1 cellular context compared by ENCODE assay signal in genomic region chr21:31198575-31198974, GRCh38.
TF ChIP-seq lines count a peak whose summit lies in the region.

No MANE protein-coding gene starts in this region.

TF ChIP-seq in GM23338, 12 proteins besides CTCF, POLR2A, EP300 and RAD21 (continued from another document):
- no peak for TF ChIP-seq REST (IDR thresholded peaks at IDR 0.05; ENCODE audit: unreplicated experiment)
- TF ChIP-seq NANOG (IDR thresholded peaks at IDR 0.05; ENCODE audit: borderline replicate concordance) = no peak
- TF ChIP-seq JUNB (IDR thresholded peaks at IDR 0.05; ENCODE audit: unreplicated experiment) = no peak
- no peak for TF ChIP-seq ETS1 (IDR thresholded peaks at IDR 0.05)
- no peak for TF ChIP-seq STAT1 (IDR thresholded peaks at IDR 0.05; ENCODE audit: unreplicated experiment)
